ENCODE assay signal across 28 cellular contexts in genomic region chr2:29420484-29420883, GRCh38.
"Had no signal": no experiment of that assay in that cellular context is flagged by ENCODE, and none has a peak within 500 bp of the region (broad histone marks: within the 10 kb centered on the region; RNA-seq: fewer than 3 reads in every experiment).

No MANE protein-coding gene starts in this region.

- H3K4me1 Mint-ChIP-seq: activated naive CD4-positive, alpha-beta T cell treated with anti-CD3 and anti-CD28 coated beads, Interleukin-2, amount 10 ng/mL, durations not matched to agents 7 days and 5 days; immature natural killer cell; naive thymus-derived CD8-positive, alpha-beta T cell had no signal

- H3K9me3 ChIP-seq: gastrocnemius medialis, lower lobe of right lung, ovary, prostate gland, tibial nerve had no signal

- H3K9me3 Mint-ChIP-seq: activated naive CD4-positive, alpha-beta T cell treated with anti-CD3 and anti-CD28 coated beads, Interleukin-2, amount 10 ng/mL, durations not matched to agents 7 days and 5 days; activated T-helper 1 cell treated with anti-CD3 and anti-CD28 coated beads, Interleukin-12 subunit alpha, Interleukin-12 subunit beta, Interleukin-2, Interleukin-4 antibody, amounts not matched to agents 30 ng/mL and 10 ng/mL and 1 ng/mL, durations not matched to agents 14 hours and 24 hours and 36 hours; immature natural killer cell; T-helper 1 cell treated with Interleukin-12 subunit alpha and Interleukin-12 subunit beta and Interleukin-4 antibody, amounts not matched to agents 30 μg/mL and 1 μg/mL, for 36 hours had no signal

- FAIRE-seq: colon, TTC549 had no signal

- ATAC-seq: activated CD4-positive, CD25-positive, alpha-beta regulatory T cell treated with anti-CD3 and anti-CD28 coated beads, Interleukin-2, amount 50 U/mL, for 24 hours; left lobe of liver; naive thymus-derived CD8-positive, alpha-beta T cell had no signal

- H3K27me3 ChIP-seq: gastrocnemius medialis, ovary, tibial nerve had no signal

- H3K36me3 Mint-ChIP-seq: activated naive CD4-positive, alpha-beta T cell treated with anti-CD3 and anti-CD28 coated beads, Interleukin-2, amount 10 ng/mL, durations not matched to agents 7 days and 5 days; immature natural killer cell; naive thymus-derived CD8-positive, alpha-beta T cell had no signal

- DNase-seq: activated CD4-positive, alpha-beta T cell treated with anti-CD3 and anti-CD28 coated beads for 48 hours; activated CD4-positive, alpha-beta T cell treated with anti-CD3 and anti-CD28 coated beads, Interleukin-2, amount 50 U/mL, for 48 hours; activated CD8-positive, alpha-beta memory T cell treated with anti-CD3 and anti-CD28 coated beads, Interleukin-2, amount 50 U/mL, for 4 hours; activated gamma-delta T cell; activated naive CD4-positive, alpha-beta T cell treated with anti-CD3 and anti-CD28 coated beads, Interleukin-2, amount 10 ng/mL, durations not matched to agents 7 days and 5 days; activated T-cell treated with anti-CD3 and anti-CD28 coated beads, Interleukin-2, amount 50 U/mL, for 1 hour; amniotic stem cell; dermis blood vessel endothelial cell; effector CD8-positive, alpha-beta T cell; hippocampal formation; immature natural killer cell; lower lobe of right lung; naive thymus-derived CD8-positive, alpha-beta T cell; ovary; spleen; stimulated activated naive CD4-positive, alpha-beta T cell treated with Interleukin-2 at 50 U/mL for 16 hours; SW 1271; T-helper 9 cell had no signal

- H3K4me1 ChIP-seq: lower lobe of right lung, prostate gland, spleen, tibial nerve had no signal

- H3K36me3 ChIP-seq: gastrocnemius medialis, lower lobe of right lung, ovary, prostate gland, spleen, tibial nerve had no signal

- H3K27ac Mint-ChIP-seq: activated naive CD4-positive, alpha-beta T cell treated with anti-CD3 and anti-CD28 coated beads, Interleukin-2, amount 10 ng/mL, durations not matched to agents 7 days and 5 days; activated T-helper 1 cell treated with anti-CD3 and anti-CD28 coated beads, Interleukin-12 subunit alpha, Interleukin-12 subunit beta, Interleukin-2, Interleukin-4 antibody, amounts not matched to agents 30 ng/mL and 10 ng/mL and 1 ng/mL, durations not matched to agents 14 hours and 24 hours and 36 hours; immature natural killer cell; naive thymus-derived CD8-positive, alpha-beta T cell; T-helper 1 cell treated with Interleukin-12 subunit alpha and Interleukin-12 subunit beta and Interleukin-4 antibody, amounts not matched to agents 30 μg/mL and 1 μg/mL, for 36 hours had no signal

- H3K27ac ChIP-seq: lower lobe of right lung, ovary, prostate gland, spleen, tibial nerve, VCaP had no signal

- H3K4me3 Mint-ChIP-seq: activated naive CD4-positive, alpha-beta T cell treated with anti-CD3 and anti-CD28 coated beads, Interleukin-2, amount 10 ng/mL, durations not matched to agents 7 days and 5 days; activated T-helper 1 cell treated with anti-CD3 and anti-CD28 coated beads, Interleukin-12 subunit alpha, Interleukin-12 subunit beta, Interleukin-2, Interleukin-4 antibody, amounts not matched to agents 30 ng/mL and 10 ng/mL and 1 ng/mL, durations not matched to agents 14 hours and 24 hours and 36 hours; immature natural killer cell; naive thymus-derived CD8-positive, alpha-beta T cell; T-helper 1 cell treated with Interleukin-12 subunit alpha and Interleukin-12 subunit beta and Interleukin-4 antibody, amounts not matched to agents 30 μg/mL and 1 μg/mL, for 36 hours had no signal

- H3K4me3 ChIP-seq: lower lobe of right lung, ovary, prostate gland, spleen, tibial nerve had no signal
